In genomic region chr18:56795381-56795780, GRCh38 we compare ENCODE assay signal across 14 cellular contexts.
"Had no signal": no experiment of that assay in that cellular context is flagged by ENCODE, and none has a peak within 500 bp of the region (broad histone marks: within the 10 kb centered on the region; RNA-seq: fewer than 3 reads in every experiment).

No MANE protein-coding gene starts in this region.

- H3K4me1 ChIP-seq: pancreas, uterus had no signal

- H3K36me3 ChIP-seq: ascending aorta, heart left ventricle, pancreas, thyroid gland, uterus had no signal

- H3K9me3 ChIP-seq: ascending aorta, heart left ventricle, pancreas, thyroid gland, uterus had no signal

- DNase-seq: activated CD4-positive, alpha-beta T cell treated with anti-CD3 and anti-CD28 coated beads for 36 hours; activated CD8-positive, alpha-beta memory T cell treated with anti-CD3 and anti-CD28 coated beads, Interleukin-2, amount 50 U/mL, for 48 hours; activated CD8-positive, alpha-beta T cell treated with anti-CD3 and anti-CD28 coated beads for 36 hours; activated naive CD8-positive, alpha-beta T cell treated with anti-CD3 and anti-CD28 coated beads, Interleukin-2, amount 10 ng/mL, durations not matched to agents 7 days and 5 days; effector memory CD8-positive, alpha-beta T cell; heart left ventricle; naive B cell; pancreas; T1000; thyroid gland; uterus had no signal

- H3K4me3 ChIP-seq: ascending aorta, heart left ventricle, pancreas, thyroid gland, uterus had no signal

- ATAC-seq: activated CD4-positive, alpha-beta T cell treated with anti-CD3 and anti-CD28 coated beads for 36 hours; activated CD8-positive, alpha-beta T cell treated with anti-CD3 and anti-CD28 coated beads for 36 hours; effector memory CD8-positive, alpha-beta T cell; heart left ventricle; pancreas had no signal

- H3K27ac ChIP-seq: ascending aorta, epithelial cell of prostate, heart left ventricle, pancreas, thyroid gland, uterus, VCaP had no signal

- H3K27me3 ChIP-seq: ascending aorta, heart left ventricle, pancreas, thyroid gland, uterus had no signal
